16 cellular contexts compared by ENCODE assay signal in the genomic region with DNA sequence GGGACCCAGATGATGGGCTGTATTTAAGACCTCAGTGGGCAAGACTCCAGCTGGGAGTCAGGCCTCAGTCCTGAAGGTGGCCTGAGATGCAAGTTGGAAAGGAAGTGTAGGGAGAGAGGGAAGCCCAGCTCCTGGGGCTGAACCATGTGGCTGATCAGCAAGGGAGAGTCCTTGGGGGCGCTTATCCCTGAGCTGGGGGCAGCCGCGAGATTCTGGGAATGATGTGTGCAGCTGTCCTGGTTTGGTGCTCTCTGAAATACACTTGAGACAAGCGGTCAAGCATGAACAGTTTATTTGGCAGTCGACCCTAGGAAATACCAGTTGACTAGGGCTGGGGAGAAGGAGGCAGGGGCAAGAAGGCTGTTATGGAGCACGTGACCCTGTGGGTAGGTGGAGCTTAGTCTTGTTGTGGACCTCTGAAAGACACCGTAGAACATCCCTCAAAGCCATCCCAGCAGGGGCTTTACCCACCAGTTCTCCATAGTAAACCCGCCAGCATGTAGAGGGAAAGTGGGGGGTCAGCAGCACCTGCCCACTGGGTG. TPM values are rescaled to one million over a fixed set of nuclear protein-coding genes. Genes with fewer than 3 reads are reported as not detected.
DNase-seq lines count a peak whose midpoint lies in the region; ATAC-seq, FAIRE-seq and TF ChIP-seq lines count a peak whose summit lies in the region.
"Had no signal": no experiment of that assay in that cellular context is flagged by ENCODE, and none has a peak within 500 bp of the region (broad histone marks: within the 10 kb centered on the region; RNA-seq: fewer than 3 reads in every experiment).

No MANE protein-coding gene starts in this region.

- POLR2A ChIA-PET in K562 (lab: Yijun Ruan, JAX), result interaction anchor here (1.2 kb wide), 1 partner anchor 19 kb away, joined by 4 read pairs; no protein-coding TSS in a partner anchor

- H3K4me3 ChIP-seq in K562, result no peak overlapping the region
- no peak overlapping the region for H3K4me3 ChIP-seq in thyroid gland (replicated peaks in 1 of 3)
- no peak overlapping the region for H3K4me3 ChIP-seq in osteoblast (ENCODE audit: insufficient read depth, low read length)
- no peak overlapping the region for H3K4me3 ChIP-seq in BE2C (ENCODE audit: low read depth, low read length)
- H3K4me3 ChIP-seq: A549, BLaER1 had no signal

- no peak for ATAC-seq in K562
- ATAC-seq: A549, HepG2 had no signal

- H3K9me1 ChIP-seq in K562 (ENCODE audit: control insufficient read depth, insufficient read depth, low read length), result no peaks in the 10 kb centered on the region

- DNase-seq in K562 (ENCODE audit: extremely low read depth in 1 of 4, low spot score in 3 of 4), result no peak
- DNase-seq in ecto neural progenitor cell (ENCODE audit: low spot score), result peak; percentile 32
- peak; percentile 71 for DNase-seq in mesenteric fat pad (ENCODE audit: low spot score)
- peak; percentile 44 to 52 for DNase-seq in thyroid gland
- no peak for DNase-seq in osteoblast (ENCODE audit: insufficient read length, low spot score, missing footprints)
- no peak for DNase-seq in BE2C
- no peak for DNase-seq in Ammon's horn (ENCODE audit: low spot score)
- DNase-seq: Caco-2; CD8-positive, alpha-beta memory T cell; DMS53; GF-D8; HCEC 1CT had no signal

- no peak for TF ChIP-seq EP300 in K562 (IDR thresholded peaks at IDR 0.05; ENCODE audit: low read length)

- in situ Hi-C loops in K562 (cut with MboI), result loop anchor here (25.0 kb wide), 1 partner anchor 888 kb away; no protein-coding TSS in a partner anchor

- TF ChIP-seq POLR2A in K562 (conservative IDR thresholded peaks at IDR 0.05), result no peak
- TF ChIP-seq POLR2A in thyroid gland (IDR thresholded peaks at IDR 0.05), result no peak

- intact Hi-C loops in K562 (cut with micrococcal nuclease), result no loop called here
- intact Hi-C loops in thyroid gland (cut with DNase I), result no loop called here

- H3K4me2 ChIP-seq in K562 (ENCODE audit: insufficient read depth, low read length) (no peak overlapping the region), osteoblast (ENCODE audit: insufficient read depth, low read length) (no peak overlapping the region)
- H3K4me2 ChIP-seq: A549, BLaER1 had no signal

- H2AFZ ChIP-seq in K562 (ENCODE audit: low read depth, low read length) (no peak overlapping the region), osteoblast (ENCODE audit: low read length) (no peak overlapping the region)

- no peaks in the 10 kb centered on the region for H3K9me3 ChIP-seq in K562 (replicated peaks; ENCODE audit: control insufficient read depth, insufficient read depth, low read depth, low read length)
- H3K9me3 ChIP-seq in thyroid gland, result no peaks in the 10 kb centered on the region
- H3K9me3 ChIP-seq in osteoblast (ENCODE audit: low read depth, low read length), result no peaks in the 10 kb centered on the region
- no peaks in the 10 kb centered on the region for H3K9me3 ChIP-seq in BE2C
- H3K9me3 ChIP-seq: A549, BLaER1, Caco-2 had no signal

- H3K4me1 ChIP-seq in K562 (replicated peaks in 1 of 2; ENCODE audit: control insufficient read depth in 2 of 2, insufficient read depth in 2 of 2, low read length in 2 of 2), result no peaks in the 10 kb centered on the region
- H3K4me1 ChIP-seq in thyroid gland, result peaks cover 0 to 4% of the 10 kb centered on the region in 2 donors
- H3K4me1 ChIP-seq in osteoblast (ENCODE audit: insufficient read depth, low read length), result no peaks in the 10 kb centered on the region
- no peaks in the 10 kb centered on the region for H3K4me1 ChIP-seq in BE2C
- H3K4me1 ChIP-seq: A549, Caco-2 had no signal

- no peak for TF ChIP-seq RAD21 in K562 (CRISPR knock-in tag; conservative IDR thresholded peaks at IDR 0.05 in 1 of 2, IDR thresholded peaks at IDR 0.05 in 1 of 2)

- TF ChIP-seq CTCF in K562 (IDR thresholded peaks at IDR 0.05 in 2 of 3, conservative IDR thresholded peaks at IDR 0.05 in 1 of 3; ENCODE audit: insufficient read depth in 2 of 3, low read depth in 1 of 3, low read length in 3 of 3) (no peak), thyroid gland (IDR thresholded peaks at IDR 0.05) (no peak), osteoblast (IDR thresholded peaks at IDR 0.05; ENCODE audit: extremely low read depth, low read depth, low read length) (no peak), BE2C (IDR thresholded peaks at IDR 0.05; ENCODE audit: low read depth, low read length) (no peak)

- FAIRE-seq in K562 (lab: Jason Lieb, UNC), result no peak
- FAIRE-seq: A549, HepG2 had no signal

- H3K79me2 ChIP-seq in K562 (ENCODE audit: control insufficient read depth, insufficient read depth, low read length), result no peaks in the 10 kb centered on the region
- H3K79me2 ChIP-seq in osteoblast (ENCODE audit: insufficient read depth, low read length), result no peaks in the 10 kb centered on the region

- H4K20me1 ChIP-seq in K562 (replicated peaks; ENCODE audit: control insufficient read depth, insufficient read depth, low read length) (no peaks in the 10 kb centered on the region; the same call in 1 of the 2 replicates), osteoblast (ENCODE audit: insufficient read depth, low read length) (no peaks in the 10 kb centered on the region)
- H4K20me1 ChIP-seq: BLaER1 had no signal

- 0% methylated on average over 8 of the region's 8 CpGs for WGBS in K562 (ENCODE audit: insufficient coverage, low coverage, missing lambda C conversion rate)
- WGBS in thyroid gland, 2 donors, result 49 to 52% methylated on average over 8 of the region's 8 CpGs

- no peak overlapping the region for H3K9ac ChIP-seq in K562 (ENCODE audit: insufficient read depth in 1 of 2, low read depth in 2 of 2, low read length in 2 of 2)
- H3K9ac ChIP-seq: BLaER1 had no signal

- CTCF ChIA-PET in K562 (lab: Yijun Ruan, JAX; ENCODE audit: low intra/inter-chr PET ratio), result no interaction called here

- H3K36me3 ChIP-seq in K562 (ENCODE audit: control insufficient read depth, insufficient read depth, low read length) (no peaks in the 10 kb centered on the region), thyroid gland (no peaks in the 10 kb centered on the region), osteoblast (ENCODE audit: insufficient read depth, low read length) (no peaks in the 10 kb centered on the region), BE2C (no peaks in the 10 kb centered on the region)
- H3K36me3 ChIP-seq: BLaER1 had no signal

- BruUV-seq in K562 (replicated peaks; lab: Mats Ljungman, UMichigan), result no TSS peak

- H3K27me3 ChIP-seq in K562 (ENCODE audit: control insufficient read depth in 2 of 2, insufficient read depth in 2 of 2, low read length in 2 of 2) (peaks cover 0 to 22% of the 10 kb centered on the region in 2 experiments; a peak in 2 of 5 replicates), thyroid gland (no peaks in the 10 kb centered on the region), osteoblast (ENCODE audit: insufficient read depth, low read length) (peaks cover 10% of the 10 kb centered on the region), BE2C (no peaks in the 10 kb centered on the region)
- H3K27me3 ChIP-seq: BLaER1 had no signal

- H3K27ac ChIP-seq in K562 (ENCODE audit: extremely low read depth, low read depth, low read length) (no peak overlapping the region), thyroid gland (no peak overlapping the region), osteoblast (ENCODE audit: low read depth, low read length) (no peak overlapping the region)
- H3K27ac ChIP-seq: A549, BLaER1 had no signal

TF ChIP-seq in K562, 482 proteins besides CTCF, POLR2A, EP300 and RAD21:
- TF ChIP-seq, protein P1, sequence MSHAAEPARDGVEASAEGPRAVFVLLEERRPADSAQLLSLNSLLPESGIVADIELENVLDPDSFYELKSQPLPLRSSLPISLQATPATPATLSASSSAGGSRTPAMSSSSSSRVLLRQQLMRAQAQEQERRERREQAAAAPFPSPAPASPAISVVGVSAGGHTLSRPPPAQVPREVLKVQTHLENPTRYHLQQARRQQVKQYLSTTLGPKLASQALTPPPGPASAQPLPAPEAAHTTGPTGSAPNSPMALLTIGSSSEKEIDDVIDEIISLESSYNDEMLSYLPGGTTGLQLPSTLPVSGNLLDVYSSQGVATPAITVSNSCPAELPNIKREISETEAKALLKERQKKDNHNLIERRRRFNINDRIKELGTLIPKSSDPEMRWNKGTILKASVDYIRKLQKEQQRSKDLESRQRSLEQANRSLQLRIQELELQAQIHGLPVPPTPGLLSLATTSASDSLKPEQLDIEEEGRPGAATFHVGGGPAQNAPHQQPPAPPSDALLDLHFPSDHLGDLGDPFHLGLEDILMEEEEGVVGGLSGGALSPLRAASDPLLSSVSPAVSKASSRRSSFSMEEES (CRISPR knock-in tag; IDR thresholded peaks at IDR 0.05), result peak; percentile 30; the same call in 1 of the 2 replicates
- no peak for TF ChIP-seq BMI1 (IDR thresholded peaks at IDR 0.05; ENCODE audit: low read length)

RNA-seq across cellular contexts. Expression of gene SLC6A11, which starts 41.8 kb away (rescaled TPM):
- not detected in 2 replicates for total RNA-seq in K562 (2011; cell fraction: chromatin; rRNA removed; ENCODE audit: low replicate concordance)
- total RNA-seq in K562 (2011; cell fraction: nucleolus; rRNA removed), result not detected in 2 replicates
- 0.61 TPM in 1 of 2 replicates, not detected in the other for total RNA-seq in K562 (2011; cell fraction: nucleoplasm; rRNA removed)
- total RNA-seq in K562 (2014; rRNA removed) (not detected in 2 replicates), K562 (2014; rRNA removed; fragmentation: Illumina TruSeq; extraction: Trizol) (not detected in 2 replicates), K562 (2015; rRNA removed; fragmentation: Illumina TruSeq; extraction: Trizol) (not detected in 2 replicates), K562 (2021) (not detected in 2 replicates), mesenteric fat pad (not detected), thyroid gland (not detected), osteoblast (not detected in 2 replicates)
- polyA plus RNA-seq in K562 (2011; rRNA removed) (not detected in 2 replicates), K562 (2014; fragmentation: Illumina TruSeq; extraction: Trizol) (not detected in 2 replicates), K562 (2014; fragmentation: Nextera tagmentation; extraction: Ambion mirVana) (under 1 TPM in 1 of 2 experiments, not detected in 1; 0.04 TPM), K562 (2014; rRNA removed) (not detected in 2 replicates)
- polyA plus RNA-seq in K562 (2011; cell fraction: cytosol; rRNA removed), result not detected in 2 replicates
- not detected in 2 replicates for polyA plus RNA-seq in K562 (2011; cell fraction: nucleus; rRNA removed)
- polyA plus RNA-seq in K562 (2012), result not detected in 2 replicates
- not detected in 2 replicates for polyA minus RNA-seq in K562 (2011; rRNA and poly(A)+ RNA removed)
- not detected in 2 replicates for polyA minus RNA-seq in K562 (2011; cell fraction: cytosol; rRNA and poly(A)+ RNA removed)
- not detected in 2 replicates for polyA minus RNA-seq in K562 (2011; cell fraction: nucleus; rRNA and poly(A)+ RNA removed)
- polyA plus RNA-seq in BE2C (2012; ENCODE audit: insufficient read depth, insufficient read length, low read depth), result not detected
- total RNA-seq: Caco-2; CD8-positive, alpha-beta memory T cell had no signal
- polyA plus RNA-seq: AG04450; CD8-positive, alpha-beta memory T cell had no signal

Comparison
In these comparisons a context has a peak if more than half of its experiments do, and no peak if none do; other contexts are left out.
1. DNase-seq: peak in ecto neural progenitor cell (single experiment), mesenteric fat pad (single experiment) and thyroid gland (2 of 2); none in K562 (0 of 4), osteoblast (single experiment), BE2C (single experiment) and Ammon's horn (single experiment).